Comparison of ENCODE assay signal across 18 cellular contexts in the genomic region with DNA sequence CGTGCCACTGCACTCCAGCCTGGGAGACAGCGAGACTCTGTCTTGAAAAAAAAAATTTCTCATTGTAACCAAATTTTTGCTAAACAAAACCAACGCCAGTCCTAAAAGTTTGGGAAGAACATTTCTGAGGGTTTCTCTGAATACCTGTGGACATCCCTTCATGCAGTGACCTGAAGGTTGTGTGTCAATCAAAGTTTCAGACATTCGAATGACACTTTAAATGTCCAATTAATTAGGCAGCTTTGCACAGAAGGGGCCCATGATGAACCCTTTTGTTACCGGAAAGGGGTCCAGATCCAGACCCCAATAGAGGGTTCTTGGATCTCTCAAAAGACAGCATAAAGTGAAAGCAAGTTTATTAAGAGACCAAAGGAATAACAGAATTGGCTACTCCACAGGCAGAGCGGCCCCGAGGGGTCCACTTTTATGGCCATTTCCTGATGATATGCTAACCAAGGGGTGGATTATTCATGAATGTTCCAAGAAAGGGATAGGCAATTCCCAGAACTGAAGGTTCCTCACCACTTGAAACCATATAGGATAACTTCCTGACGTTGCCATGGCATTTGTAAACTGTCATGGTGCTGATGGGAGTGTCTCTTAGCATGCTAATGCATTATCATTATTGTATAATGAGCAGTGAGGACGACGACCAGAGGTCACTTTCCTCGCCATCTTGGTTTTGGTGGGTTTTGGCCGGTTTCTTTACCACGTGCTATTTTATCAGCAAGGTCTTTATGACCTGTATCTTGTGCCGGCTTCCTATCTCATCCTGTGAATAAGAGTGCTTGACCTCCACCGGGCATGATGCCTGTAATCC. TPM values are rescaled to one million over a fixed set of nuclear protein-coding genes. Genes with fewer than 3 reads are reported as not detected.
DNase-seq lines count a peak whose midpoint lies in the region; ATAC-seq and TF ChIP-seq lines count a peak whose summit lies in the region.
"Had no signal": no experiment of that assay in that cellular context is flagged by ENCODE, and none has a peak within 500 bp of the region (broad histone marks: within the 10 kb centered on the region; RNA-seq: fewer than 3 reads in every experiment).

No MANE protein-coding gene starts in this region.

- no peak for TF ChIP-seq POLR2A in transverse colon (IDR thresholded peaks at IDR 0.05)

- no peaks in the 10 kb centered on the region for H3K79me2 ChIP-seq in neural progenitor cell (ENCODE audit: low read depth)

- CTCF ChIA-PET in HEK293T (lab: Yijun Ruan, JAX), result no interaction called here

- TF ChIP-seq EP300 in transverse colon (IDR thresholded peaks at IDR 0.05; ENCODE audit: low read depth), result no peak

- peak overlapping the region; percentile 17 for H3K27ac Mint-ChIP-seq in activated naive CD4-positive, alpha-beta T cell treated with anti-CD3 and anti-CD28 coated beads, Interleukin-2, amount 50 U/mL, for 24 hours
- H3K27ac Mint-ChIP-seq in neural progenitor cell, result peak overlapping the region; percentile 57
- H3K27ac Mint-ChIP-seq: B cell; CD4-positive, CD25-positive, alpha-beta regulatory T cell; CD8-positive, alpha-beta T cell had no signal

- WGBS in transverse colon (ENCODE audit: low coverage in 1 of 2), 2 donors, result 82 to 92% methylated on average over 8 to 15 of the region's 15 CpGs

- no peak overlapping the region for H3K4me3 Mint-ChIP-seq in activated naive CD4-positive, alpha-beta T cell treated with anti-CD3 and anti-CD28 coated beads, Interleukin-2, amount 50 U/mL, for 24 hours
- H3K4me3 Mint-ChIP-seq in neural progenitor cell, result no peak overlapping the region
- H3K4me3 Mint-ChIP-seq: B cell; CD4-positive, CD25-positive, alpha-beta regulatory T cell; CD8-positive, alpha-beta T cell had no signal

- no peak overlapping the region for H3K4me2 ChIP-seq in neural progenitor cell
- H3K4me2 ChIP-seq: BLaER1 had no signal

- H3K9me3 Mint-ChIP-seq in activated naive CD4-positive, alpha-beta T cell treated with anti-CD3 and anti-CD28 coated beads, Interleukin-2, amount 50 U/mL, for 24 hours, result no peaks in the 10 kb centered on the region
- peaks cover 2% of the 10 kb centered on the region for H3K9me3 Mint-ChIP-seq in neural progenitor cell
- H3K9me3 Mint-ChIP-seq: CD8-positive, alpha-beta T cell had no signal

- no peaks in the 10 kb centered on the region for H3F3A ChIP-seq in neural progenitor cell (ENCODE audit: low read depth)

- H2AFZ ChIP-seq in neural progenitor cell (replicated peaks), result no peak overlapping the region
- H2AFZ ChIP-seq: GM23248 had no signal

- no peaks in the 10 kb centered on the region for H3K36me3 ChIP-seq in neural progenitor cell
- H3K36me3 ChIP-seq in upper lobe of right lung, result no peaks in the 10 kb centered on the region
- H3K36me3 ChIP-seq in transverse colon, result no peaks in the 10 kb centered on the region
- H3K36me3 ChIP-seq: BLaER1, HAP-1 had no signal

- H4K20me1 ChIP-seq in neural progenitor cell (ENCODE audit: low read depth), result no peaks in the 10 kb centered on the region
- H4K20me1 ChIP-seq: BLaER1 had no signal

- H3K27ac ChIP-seq in neural progenitor cell (no peak overlapping the region), upper lobe of right lung (no peak overlapping the region), transverse colon (no peak overlapping the region)
- H3K27ac ChIP-seq: 22Rv1, BLaER1, C4-2B, GM23248 had no signal

- H3K9me3 ChIP-seq in neural progenitor cell (ENCODE audit: low read depth) (no peaks in the 10 kb centered on the region), upper lobe of right lung (no peaks in the 10 kb centered on the region), transverse colon (no peaks in the 10 kb centered on the region)
- H3K9me3 ChIP-seq: BLaER1, Caco-2, HAP-1 had no signal

- peaks cover 16% of the 10 kb centered on the region for H3K4me1 Mint-ChIP-seq in activated naive CD4-positive, alpha-beta T cell treated with anti-CD3 and anti-CD28 coated beads, Interleukin-2, amount 50 U/mL, for 24 hours
- H3K4me1 Mint-ChIP-seq in neural progenitor cell, result peaks cover 27% of the 10 kb centered on the region

- no peak overlapping the region for H3K9ac ChIP-seq in neural progenitor cell
- H3K9ac ChIP-seq: BLaER1, GM23248 had no signal

- no peaks in the 10 kb centered on the region for H3K27me3 Mint-ChIP-seq in activated naive CD4-positive, alpha-beta T cell treated with anti-CD3 and anti-CD28 coated beads, Interleukin-2, amount 50 U/mL, for 24 hours
- H3K27me3 Mint-ChIP-seq in neural progenitor cell (ENCODE audit: insufficient read depth, low read depth), result peaks cover 23% of the 10 kb centered on the region
- H3K27me3 Mint-ChIP-seq: CD4-positive, CD25-positive, alpha-beta regulatory T cell had no signal

- no peaks in the 10 kb centered on the region for H3K4me1 ChIP-seq in neural progenitor cell
- peaks cover 20% of the 10 kb centered on the region for H3K4me1 ChIP-seq in upper lobe of right lung
- H3K4me1 ChIP-seq in transverse colon, result peaks cover 0 to 22% (median 15%) of the 10 kb centered on the region in 4 donors
- H3K4me1 ChIP-seq: HAP-1 had no signal

- DNase-seq in activated naive CD4-positive, alpha-beta T cell (lab: John Stamatoyannopoulos, UW), result no peak
- DNase-seq in HEK293T (ENCODE audit: extremely low spot score), result no peak
- DNase-seq in neural progenitor cell (ENCODE audit: low spot score), result no peak
- DNase-seq in upper lobe of right lung, result peak; percentile 33
- no peak for DNase-seq in transverse colon
- no peak for DNase-seq in GOT3 (lab: John Stamatoyannopoulos, UW)
- DNase-seq: CD4-positive, CD25-positive, alpha-beta regulatory T cell; DMS153; DND-41; GM23248 had no signal

- TF ChIP-seq CTCF in neural progenitor cell (IDR thresholded peaks at IDR 0.05), result no peak
- TF ChIP-seq CTCF in upper lobe of right lung (IDR thresholded peaks at IDR 0.05), result no peak
- no peak for TF ChIP-seq CTCF in transverse colon (IDR thresholded peaks at IDR 0.05)

- H3K27me3 ChIP-seq in neural progenitor cell (no peaks in the 10 kb centered on the region), upper lobe of right lung (no peaks in the 10 kb centered on the region), transverse colon (no peaks in the 10 kb centered on the region)
- H3K27me3 ChIP-seq: BLaER1 had no signal

- intact Hi-C loops in upper lobe of right lung (cut with DNase I) (loop anchor here (5.0 kb wide), 1 partner anchor 132 kb away; no protein-coding TSS in a partner anchor), transverse colon (cut with DNase I; ENCODE audit: low total_unique reads) (no loop called here)

- no peak for ATAC-seq in upper lobe of right lung
- ATAC-seq: CD8-positive, alpha-beta T cell had no signal

- in situ Hi-C loops in transverse colon (cut with MboI; ENCODE audit: low pct_ligation_motif_present in 1 of 4, low pct_unique_long_range_greater_than_20kb in 1 of 4, low sequenced_read_pairs in 3 of 4), result loop anchor here in 1 of 4 donors (25.0 kb wide), 1 partner anchor 137 kb away; no protein-coding TSS in a partner anchor

- H3K4me3 ChIP-seq in neural progenitor cell (no peak overlapping the region), upper lobe of right lung (no peak overlapping the region), transverse colon (no peak overlapping the region)
- H3K4me3 ChIP-seq: BLaER1, GM23248, HAP-1 had no signal

- POLR2A ChIA-PET in HEK293T (lab: Yijun Ruan, JAX), result interaction anchor here (1.7 kb wide), 1 partner anchor 26 kb away, joined by 6 read pairs; no protein-coding TSS in a partner anchor

- H3K36me3 Mint-ChIP-seq in activated naive CD4-positive, alpha-beta T cell treated with anti-CD3 and anti-CD28 coated beads, Interleukin-2, amount 50 U/mL, for 24 hours, result no peaks in the 10 kb centered on the region
- H3K36me3 Mint-ChIP-seq in neural progenitor cell, result no peaks in the 10 kb centered on the region
- H3K36me3 Mint-ChIP-seq: CD4-positive, CD25-positive, alpha-beta regulatory T cell; CD8-positive, alpha-beta T cell had no signal

TF ChIP-seq in HEK293T, 16 proteins besides CTCF, POLR2A, EP300 and RAD21:
- TF ChIP-seq, protein P1, sequence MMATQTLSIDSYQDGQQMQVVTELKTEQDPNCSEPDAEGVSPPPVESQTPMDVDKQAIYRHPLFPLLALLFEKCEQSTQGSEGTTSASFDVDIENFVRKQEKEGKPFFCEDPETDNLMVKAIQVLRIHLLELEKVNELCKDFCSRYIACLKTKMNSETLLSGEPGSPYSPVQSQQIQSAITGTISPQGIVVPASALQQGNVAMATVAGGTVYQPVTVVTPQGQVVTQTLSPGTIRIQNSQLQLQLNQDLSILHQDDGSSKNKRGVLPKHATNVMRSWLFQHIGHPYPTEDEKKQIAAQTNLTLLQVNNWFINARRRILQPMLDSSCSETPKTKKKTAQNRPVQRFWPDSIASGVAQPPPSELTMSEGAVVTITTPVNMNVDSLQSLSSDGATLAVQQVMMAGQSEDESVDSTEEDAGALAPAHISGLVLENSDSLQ (IDR thresholded peaks at IDR 0.05), result peak; percentile 57
- TF ChIP-seq CTBP1 (IDR thresholded peaks at IDR 0.05; ENCODE audit: borderline replicate concordance) (no peak), TARDBP (IDR thresholded peaks at IDR 0.05) (no peak)

RNA-seq across cellular contexts. Expression of a gene that starts 27.5 kb away (rescaled TPM):
- total RNA-seq in neural progenitor cell (ENCODE audit: low replicate concordance) (3.7 and 8.0 TPM in 2 replicates), upper lobe of right lung (160 TPM), transverse colon (100 to 1,000 TPM in 3 of 4 donors, 10 to 100 TPM in 1; 88.9 to 221 (median 129) TPM)

Comparison
In these comparisons a context has a peak if more than half of its experiments do, and no peak if none do; other contexts are left out.
1. RNA of a gene that starts 27.5 kb away (total RNA-seq): 160 TPM in upper lobe of right lung (single experiment) and 88.9 to 221 TPM in transverse colon; 3.7 to 8.0 TPM in neural progenitor cell; every median in the first group is over 10 times any median in the second.